ENCODE assay signal across 9 cellular contexts in the genomic region with DNA sequence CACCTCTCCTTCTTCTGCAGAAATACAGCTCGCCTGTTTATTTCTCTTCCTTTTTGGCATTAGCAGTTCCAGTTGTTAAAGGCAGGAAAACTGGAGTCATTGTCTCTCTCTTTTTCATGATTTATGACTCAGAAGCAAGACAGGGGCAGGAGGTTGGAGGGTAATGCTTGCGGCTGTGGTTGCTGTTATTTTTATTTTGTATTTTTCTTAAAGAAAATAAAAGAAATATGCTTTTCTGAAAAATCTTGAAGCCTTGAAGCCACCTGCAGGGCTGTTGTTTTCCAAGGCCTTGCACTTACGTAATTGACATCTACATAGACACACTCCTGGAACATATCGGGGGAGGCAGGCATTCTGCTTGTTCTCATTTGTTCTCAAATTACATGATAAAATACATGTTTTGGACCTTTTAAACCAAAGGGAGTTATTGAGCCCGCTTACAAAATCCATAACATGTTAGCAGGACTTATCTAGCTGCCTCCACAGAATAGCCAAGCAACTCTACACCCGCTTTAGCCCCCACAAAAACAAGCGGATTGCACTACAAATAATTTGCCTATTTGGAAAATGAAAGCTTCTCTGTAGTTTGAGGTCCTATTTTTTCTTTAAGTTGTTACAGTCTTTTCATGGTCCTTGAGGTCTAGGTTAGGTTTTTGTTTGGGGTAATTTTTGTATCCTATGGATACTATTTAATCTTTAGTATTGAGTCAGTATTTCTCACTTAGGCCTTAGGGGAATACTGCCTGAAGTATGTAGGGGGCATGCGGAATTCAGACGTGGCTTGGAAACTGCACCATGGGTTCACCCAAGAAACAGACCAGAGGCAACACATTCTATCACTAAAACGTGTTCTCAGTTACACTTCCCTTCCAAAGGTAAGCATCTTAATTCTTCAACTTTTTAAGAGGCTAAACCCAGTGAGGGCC.
DNase-seq lines count a peak whose midpoint lies in the region; ATAC-seq and TF ChIP-seq lines count a peak whose summit lies in the region.
"Had no signal": no experiment of that assay in that cellular context is flagged by ENCODE, and none has a peak within 500 bp of the region (broad histone marks: within the 10 kb centered on the region; RNA-seq: fewer than 3 reads in every experiment).

No MANE protein-coding gene starts in this region.

- no peak for ATAC-seq in naive thymus-derived CD8-positive, alpha-beta T cell
- ATAC-seq in upper lobe of right lung (no peak), HG02759 (IDR thresholded peaks at IDR 0.05; ENCODE audit: unreplicated experiment) (no peak)

- no peak for DNase-seq in activated naive CD4-positive, alpha-beta T cell treated with anti-CD3 and anti-CD28 coated beads for 36 hours
- no peak for DNase-seq in activated naive CD4-positive, alpha-beta T cell treated with anti-CD3 and anti-CD28 coated beads, Interleukin-2, amount 10 ng/mL, durations not matched to agents 7 days and 5 days
- DNase-seq in foreskin fibroblast (peak in 1 of 2 donors; percentile 12), upper lobe of right lung (no peak), LoVo (ENCODE audit: low spot score) (no peak), SW480 (ENCODE audit: low spot score) (no peak)
- DNase-seq in naive thymus-derived CD8-positive, alpha-beta T cell: no peak
- DNase-seq: NCI-H1694 treated with DMSO at 0.1 percent for 48 hours had no signal

- peak overlapping the region; percentile 69 for H3K27ac ChIP-seq in upper lobe of right lung

- peak overlapping the region; percentile 21 for H3K4me3 Mint-ChIP-seq in activated naive CD4-positive, alpha-beta T cell treated with anti-CD3 and anti-CD28 coated beads for 36 hours
- no peak overlapping the region for H3K4me3 Mint-ChIP-seq in activated naive CD4-positive, alpha-beta T cell treated with anti-CD3 and anti-CD28 coated beads, Interleukin-2, amount 10 ng/mL, durations not matched to agents 7 days and 5 days
- H3K4me3 Mint-ChIP-seq in naive thymus-derived CD8-positive, alpha-beta T cell: peak overlapping the region in 8 of 10 donors; percentile 21 to 70 (median 41)

- no peak overlapping the region for H3K27ac Mint-ChIP-seq in activated naive CD4-positive, alpha-beta T cell treated with anti-CD3 and anti-CD28 coated beads for 36 hours
- H3K27ac Mint-ChIP-seq in activated naive CD4-positive, alpha-beta T cell treated with anti-CD3 and anti-CD28 coated beads, Interleukin-2, amount 10 ng/mL, durations not matched to agents 7 days and 5 days: no peak overlapping the region
- peak overlapping the region in 1 of 10 donors; percentile 20 for H3K27ac Mint-ChIP-seq in naive thymus-derived CD8-positive, alpha-beta T cell

- peaks cover 42% of the 10 kb centered on the region for H3K27me3 Mint-ChIP-seq in activated naive CD4-positive, alpha-beta T cell treated with anti-CD3 and anti-CD28 coated beads for 36 hours (ENCODE audit: low read depth)
- peaks cover 32% of the 10 kb centered on the region for H3K27me3 Mint-ChIP-seq in activated naive CD4-positive, alpha-beta T cell treated with anti-CD3 and anti-CD28 coated beads, Interleukin-2, amount 10 ng/mL, durations not matched to agents 7 days and 5 days
- H3K27me3 Mint-ChIP-seq in naive thymus-derived CD8-positive, alpha-beta T cell: peaks cover 29 to 71% (median 42%) of the 10 kb centered on the region in 5 donors

- H3K9me3 Mint-ChIP-seq in activated naive CD4-positive, alpha-beta T cell treated with anti-CD3 and anti-CD28 coated beads for 36 hours: no peaks in the 10 kb centered on the region
- no peaks in the 10 kb centered on the region for H3K9me3 Mint-ChIP-seq in activated naive CD4-positive, alpha-beta T cell treated with anti-CD3 and anti-CD28 coated beads, Interleukin-2, amount 10 ng/mL, durations not matched to agents 7 days and 5 days
- H3K9me3 Mint-ChIP-seq in naive thymus-derived CD8-positive, alpha-beta T cell: peaks cover 0 to 2% (median 0%) of the 10 kb centered on the region in 9 donors

- no peaks in the 10 kb centered on the region for H3K36me3 Mint-ChIP-seq in activated naive CD4-positive, alpha-beta T cell treated with anti-CD3 and anti-CD28 coated beads for 36 hours (ENCODE audit: low read depth)
- H3K36me3 Mint-ChIP-seq in activated naive CD4-positive, alpha-beta T cell treated with anti-CD3 and anti-CD28 coated beads, Interleukin-2, amount 10 ng/mL, durations not matched to agents 7 days and 5 days: no peaks in the 10 kb centered on the region
- H3K36me3 Mint-ChIP-seq in naive thymus-derived CD8-positive, alpha-beta T cell: no peaks in the 10 kb centered on the region

- peaks cover 13% of the 10 kb centered on the region for H3K27me3 ChIP-seq in upper lobe of right lung

- POLR2A ChIA-PET in naive thymus-derived CD8-positive, alpha-beta T cell (lab: Charles Lee): no interaction called here

- intact Hi-C loops in activated naive CD4-positive, alpha-beta T cell treated with anti-CD3 and anti-CD28 coated beads for 36 hours (cut with micrococcal nuclease): no loop called here
- intact Hi-C loops in upper lobe of right lung (cut with DNase I): no loop called here

- H3K4me1 ChIP-seq in upper lobe of right lung: no peaks in the 10 kb centered on the region

- H3K4me3 ChIP-seq in foreskin fibroblast (ENCODE audit: low read depth in 1 of 2, low read length in 2 of 2) (peak overlapping the region; percentile 32 to 46), upper lobe of right lung (peak overlapping the region; percentile 39)

- TF ChIP-seq CTCF in foreskin fibroblast (IDR thresholded peaks at IDR 0.05; ENCODE audit: low read depth, low read length) (no peak), upper lobe of right lung (IDR thresholded peaks at IDR 0.05) (no peak)

- no peaks in the 10 kb centered on the region for H3K36me3 ChIP-seq in upper lobe of right lung

- H3K9me3 ChIP-seq in upper lobe of right lung: no peaks in the 10 kb centered on the region

- peaks cover 5% of the 10 kb centered on the region for H3K4me1 Mint-ChIP-seq in activated naive CD4-positive, alpha-beta T cell treated with anti-CD3 and anti-CD28 coated beads for 36 hours (ENCODE audit: low read depth)
- peaks cover 4% of the 10 kb centered on the region for H3K4me1 Mint-ChIP-seq in activated naive CD4-positive, alpha-beta T cell treated with anti-CD3 and anti-CD28 coated beads, Interleukin-2, amount 10 ng/mL, durations not matched to agents 7 days and 5 days
- H3K4me1 Mint-ChIP-seq in naive thymus-derived CD8-positive, alpha-beta T cell: peaks cover 0 to 6% (median 4%) of the 10 kb centered on the region in 4 donors

- CTCF ChIA-PET in activated naive CD4-positive, alpha-beta T cell treated with anti-CD3 and anti-CD28 coated beads for 36 hours (lab: Charles Lee): no interaction called here
- CTCF ChIA-PET in activated naive CD4-positive, alpha-beta T cell treated with anti-CD3 and anti-CD28 coated beads, Interleukin-2, amount 10 ng/mL, durations not matched to agents 7 days and 5 days (lab: Charles Lee): no interaction called here
